ENCODE assay signal across 1 cellular context in genomic region chr16:85807340-85807739, GRCh38. TPM values are rescaled to one million over a fixed set of nuclear protein-coding genes. Genes with fewer than 3 reads are reported as not detected.
"Had no signal": no experiment of that assay in that cellular context is flagged by ENCODE, and none has a peak within 500 bp of the region (broad histone marks: within the 10 kb centered on the region; RNA-seq: fewer than 3 reads in every experiment).

No MANE protein-coding gene starts in this region.

RNA-seq across cellular contexts. Expression of gene C16orf74, which starts 56.4 kb away (rescaled TPM):
- total RNA-seq: LHCN-M2 had no signal
